In genomic region chr13:44853641-44854040, GRCh38 we compare ENCODE assay signal across 15 cellular contexts.
DNase-seq lines count a peak whose midpoint lies in the region; ATAC-seq, FAIRE-seq and TF ChIP-seq lines count a peak whose summit lies in the region.
"Had no signal": no experiment of that assay in that cellular context is flagged by ENCODE, and none has a peak within 500 bp of the region (broad histone marks: within the 10 kb centered on the region; RNA-seq: fewer than 3 reads in every experiment).

No MANE protein-coding gene starts in this region.

- peak; percentile 75 for DNase-seq in COLO668 (lab: John Stamatoyannopoulos, UW; ENCODE audit: unreplicated experiment)
- DNase-seq in LoVo (ENCODE audit: low spot score), result peak; percentile 73
- DNase-seq in esophagus squamous epithelium (lab: John Stamatoyannopoulos, UW), result no peak
- no peak for DNase-seq in GM03348 (ENCODE audit: low spot score)
- no peak for DNase-seq in SK-N-SH
- no peak for DNase-seq in GM12892 (ENCODE audit: insufficient read length)
- DNase-seq: activated CD4-positive, alpha-beta T cell treated with anti-CD3 and anti-CD28 coated beads for 48 hours; activated naive CD4-positive, alpha-beta T cell treated with anti-CD3 and anti-CD28 coated beads for 36 hours; cerebellar nuclear complex; midbrain; sigmoid colon; trophoblast cell had no signal

- 20 to 28% methylated on average over 3 of the region's 3 CpGs for WGBS in esophagus squamous epithelium, 2 donors
- WGBS in SK-N-SH (ENCODE audit: low lambda C conversion rate), result 81% methylated on average over 3 of the region's 3 CpGs

- intact Hi-C loops in esophagus squamous epithelium (cut with DNase I), result no loop called here

- POLR2A ChIA-PET in SK-N-SH (lab: Yijun Ruan, JAX), result no interaction called here

- H3K4me3 ChIP-seq in esophagus squamous epithelium (peak overlapping the region in 1 of 4 donors; percentile 0), mucosa of rectum (ENCODE audit: low read length in 2 of 2) (peak overlapping the region in 1 of 2 donors; percentile 2), SK-N-SH (ENCODE audit: low read depth in 2 of 2, low read length in 1 of 2) (no peak overlapping the region)
- H3K4me3 ChIP-seq: sigmoid colon, SJSA1 had no signal

- H3K9me3 ChIP-seq in esophagus squamous epithelium (no peaks in the 10 kb centered on the region), mucosa of rectum (ENCODE audit: control insufficient read depth in 2 of 2, low read length in 2 of 2) (no peaks in the 10 kb centered on the region), SK-N-SH (no peaks in the 10 kb centered on the region)
- H3K9me3 ChIP-seq: sigmoid colon, SJSA1 had no signal

- H3K4me1 ChIP-seq in esophagus squamous epithelium, result peaks cover 14 to 77% (median 15%) of the 10 kb centered on the region in 3 donors
- H3K4me1 ChIP-seq in mucosa of rectum (ENCODE audit: control insufficient read depth in 2 of 2, insufficient read depth in 2 of 2, low read length in 2 of 2), result peaks cover 12 to 20% of the 10 kb centered on the region in 2 donors
- H3K4me1 ChIP-seq in SK-N-SH (ENCODE audit: control insufficient read depth in 1 of 2, insufficient read depth in 2 of 2, low read depth in 1 of 2, low read length in 1 of 2), result no peaks in the 10 kb centered on the region; a peak in 1 of 4 replicates
- H3K4me1 ChIP-seq: sigmoid colon, SJSA1 had no signal

- H4K20me1 ChIP-seq in SK-N-SH (ENCODE audit: insufficient read depth), result no peaks in the 10 kb centered on the region

- H3K9me2 ChIP-seq in SK-N-SH, result no peaks in the 10 kb centered on the region

- no peak for TF ChIP-seq RAD21 in SK-N-SH (IDR thresholded peaks at IDR 0.05; ENCODE audit: low read length)

- no peak for TF ChIP-seq EP300 in SK-N-SH (IDR thresholded peaks at IDR 0.05; ENCODE audit: borderline replicate concordance in 1 of 2, low read depth in 1 of 2, low read length in 1 of 2)

- H3K9ac ChIP-seq in mucosa of rectum (ENCODE audit: low read depth in 1 of 2, low read length in 2 of 2), result no peak overlapping the region
- no peak overlapping the region for H3K9ac ChIP-seq in SK-N-SH

- H2AFZ ChIP-seq in SK-N-SH (ENCODE audit: low read depth), result no peak overlapping the region

- no peaks in the 10 kb centered on the region for H3K27me3 ChIP-seq in esophagus squamous epithelium
- H3K27me3 ChIP-seq in mucosa of rectum (ENCODE audit: control insufficient read depth in 2 of 2, insufficient read depth in 2 of 2, low read length in 2 of 2), result no peaks in the 10 kb centered on the region
- H3K27me3 ChIP-seq in SK-N-SH (ENCODE audit: insufficient read depth), result no peaks in the 10 kb centered on the region
- H3K27me3 ChIP-seq: sigmoid colon, SJSA1 had no signal

- no peak for TF ChIP-seq CTCF in esophagus squamous epithelium (IDR thresholded peaks at IDR 0.05)
- no peak for TF ChIP-seq CTCF in SK-N-SH (IDR thresholded peaks at IDR 0.05)

- CTCF ChIA-PET in SK-N-SH (lab: Yijun Ruan, JAX), result no interaction called here

- no peak for TF ChIP-seq POLR2A in esophagus squamous epithelium (IDR thresholded peaks at IDR 0.05)
- no peak for TF ChIP-seq POLR2A in GM12892 (IDR thresholded peaks at IDR 0.05; ENCODE audit: low read depth, low read length)

- no peak for ATAC-seq in GM19035 (IDR thresholded peaks at IDR 0.05; ENCODE audit: unreplicated experiment)

- no peaks in the 10 kb centered on the region for H3K79me2 ChIP-seq in SK-N-SH (ENCODE audit: insufficient read depth)

- no peak overlapping the region for H3K4me2 ChIP-seq in SK-N-SH

- H3K36me3 ChIP-seq in esophagus squamous epithelium, result no peaks in the 10 kb centered on the region
- H3K36me3 ChIP-seq in mucosa of rectum (ENCODE audit: control insufficient read depth in 2 of 2, insufficient read depth in 2 of 2, low read length in 2 of 2), result no peaks in the 10 kb centered on the region
- no peaks in the 10 kb centered on the region for H3K36me3 ChIP-seq in SK-N-SH (replicated peaks in 1 of 2; ENCODE audit: control insufficient read depth in 1 of 2, insufficient read depth in 2 of 2, low read length in 1 of 2)
- H3K36me3 ChIP-seq: sigmoid colon, SJSA1 had no signal

- no peak for FAIRE-seq in GM12892 (lab: Jason Lieb, UNC)

- no peaks in the 10 kb centered on the region for H3F3A ChIP-seq in SK-N-SH (replicated peaks; ENCODE audit: insufficient read depth)

- peak overlapping the region; percentile 42 to 86 (median 69) for H3K27ac ChIP-seq in esophagus squamous epithelium
- H3K27ac ChIP-seq in mucosa of rectum (ENCODE audit: low read depth in 2 of 2, low read length in 2 of 2), result peak overlapping the region; percentile 82 to 84
- no peak overlapping the region for H3K27ac ChIP-seq in SK-N-SH (ENCODE audit: low read depth in 2 of 2, low read length in 1 of 2)
- H3K27ac ChIP-seq: SJSA1 had no signal

TF ChIP-seq in SK-N-SH, 30 proteins besides CTCF, POLR2A, EP300 and RAD21:
- no peak for TF ChIP-seq TEAD4 (IDR thresholded peaks at IDR 0.05; ENCODE audit: borderline replicate concordance, insufficient read depth)
- no peak for TF ChIP-seq ZBTB33 (IDR thresholded peaks at IDR 0.05; ENCODE audit: borderline replicate concordance, low read depth)
- TF ChIP-seq IRF3 (IDR thresholded peaks at IDR 0.05; ENCODE audit: low read depth, low read length), result no peak
- no peak for TF ChIP-seq EZH2phosphoT487 (IDR thresholded peaks at IDR 0.05; ENCODE audit: borderline replicate concordance, low read depth)

Comparison
In these comparisons a context has a peak if more than half of its experiments do, and no peak if none do; other contexts are left out.
1. DNase-seq: peak in COLO668 (single experiment) and LoVo (single experiment); none in esophagus squamous epithelium (single experiment), GM03348 (single experiment), SK-N-SH (single experiment) and GM12892 (single experiment).
2. H3K27ac ChIP-seq: peak in esophagus squamous epithelium (4 of 4) and mucosa of rectum (2 of 2); none in SK-N-SH (0 of 2).